ENCODE assay signal across 18 cellular contexts in genomic region chr4:5133201-5133600, GRCh38.
"Had no signal": no experiment of that assay in that cellular context is flagged by ENCODE, and none has a peak within 500 bp of the region (broad histone marks: within the 10 kb centered on the region; RNA-seq: fewer than 3 reads in every experiment).

No MANE protein-coding gene starts in this region.

- H3K9me3 ChIP-seq: right lobe of liver, testis, transverse colon had no signal

- DNase-seq: activated B cell treated with CpG ODN at 0.5 μM for 24 hours; activated CD4-positive, alpha-beta T cell treated with anti-CD3 and anti-CD28 coated beads, Interleukin-2, amount 50 U/mL, for 4 hours; activated effector memory CD4-positive, alpha-beta T cell treated with Interleukin-2 at 50 U/mL for 16 hours; activated naive CD4-positive, alpha-beta T cell treated with Interleukin-2 at 50 U/mL for 16 hours; anterior cingulate cortex; effector CD4-positive, alpha-beta T cell; glutamatergic neuron; islet precursor cell; left colon; naive thymus-derived CD8-positive, alpha-beta T cell; occipital lobe; posterior cingulate gyrus; right lobe of liver; stimulated activated CD4-positive, alpha-beta T cell treated with anti-CD3 and anti-CD28 coated beads, Interleukin-2, amount 100 ng/mL, for 48 hours; stimulated activated naive CD4-positive, alpha-beta T cell treated with Interleukin-2 at 50 U/mL for 16 hours; testis; transverse colon had no signal

- ATAC-seq: left colon; naive thymus-derived CD8-positive, alpha-beta T cell; right lobe of liver had no signal

- H3K4me3 ChIP-seq: right lobe of liver, testis, transverse colon had no signal

- H3K4me1 ChIP-seq: testis had no signal

- H3K36me3 ChIP-seq: right lobe of liver, transverse colon had no signal

- H3K27me3 ChIP-seq: right lobe of liver, testis, transverse colon had no signal

- H3K27ac ChIP-seq: epithelial cell of prostate, right lobe of liver, testis, transverse colon had no signal
